In genomic region chr2:109341363-109341762, GRCh38 we compare ENCODE assay signal across 18 cellular contexts.
"Had no signal": no experiment of that assay in that cellular context is flagged by ENCODE, and none has a peak within 500 bp of the region (broad histone marks: within the 10 kb centered on the region; RNA-seq: fewer than 3 reads in every experiment).

No MANE protein-coding gene starts in this region.

- H3K9me3 ChIP-seq: body of pancreas, psoas muscle, sigmoid colon, transverse colon had no signal

- H3K36me3 ChIP-seq: sigmoid colon, transverse colon had no signal

- H3K27me3 ChIP-seq: body of pancreas, sigmoid colon, transverse colon had no signal

- H3K4me3 ChIP-seq: body of pancreas, psoas muscle, sigmoid colon, transverse colon had no signal

- H3K4me1 ChIP-seq: body of pancreas, psoas muscle, sigmoid colon, transverse colon had no signal

- H3K27ac ChIP-seq: body of pancreas, psoas muscle, sigmoid colon, transverse colon had no signal

- DNase-seq: activated CD4-positive, alpha-beta memory T cell treated with anti-CD3 and anti-CD28 coated beads, Interleukin-2, amount 10 ng/mL, durations not matched to agents 7 days and 5 days; activated CD4-positive, alpha-beta T cell treated with anti-CD3 and anti-CD28 coated beads for 1 hour; activated CD8-positive, alpha-beta memory T cell treated with anti-CD3 and anti-CD28 coated beads, Interleukin-2, amount 50 U/mL, for 4 hours; activated naive CD4-positive, alpha-beta T cell treated with anti-CD3 and anti-CD28 coated beads, Interleukin-2, amount 10 ng/mL, durations not matched to agents 7 days and 5 days; body of pancreas; cerebellar nuclear complex; endodermal cell; glutamatergic neuron; immature natural killer cell; left cardiac atrium; nucleus accumbens; psoas muscle; sigmoid colon; stimulated activated CD4-positive, alpha-beta T cell treated with anti-CD3 and anti-CD28 coated beads, Interleukin-2, amount 100 ng/mL, for 24 hours; stimulated activated naive B cell treated with anti-CD40 and anti-IgM and Interleukin-4, amounts not matched to agents 10 μg/mL and 1 μg/mL and 100 μg/mL, for 72 hours; substantia nigra; SW 1271; transverse colon had no signal
